30 cellular contexts compared by ENCODE assay signal in genomic region chr2:10242998-10243925, GRCh38. TPM values are rescaled to one million over a fixed set of nuclear protein-coding genes. Genes with fewer than 3 reads are reported as not detected.
DNase-seq lines count a peak whose midpoint lies in the region; ATAC-seq and TF ChIP-seq lines count a peak whose summit lies in the region.
"Had no signal": no experiment of that assay in that cellular context is flagged by ENCODE, and none has a peak within 500 bp of the region (broad histone marks: within the 10 kb centered on the region; RNA-seq: fewer than 3 reads in every experiment).

No MANE protein-coding gene starts in this region.

- TF ChIP-seq CTCF in natural killer cell (IDR thresholded peaks at IDR 0.05): no peak
- no peak for TF ChIP-seq CTCF in nephron progenitor cell (IDR thresholded peaks at IDR 0.05)
- no peak for TF ChIP-seq CTCF in colonic mucosa (IDR thresholded peaks at IDR 0.05)
- TF ChIP-seq CTCF in mesothelial cell of epicardium (IDR thresholded peaks at IDR 0.05; ENCODE audit: unreplicated experiment): no peak

- no peaks in the 10 kb centered on the region for H3K36me3 ChIP-seq in colonic mucosa
- H3K36me3 ChIP-seq: BLaER1 treated with 17β-estradiol and CSF1 and Interleukin-3, amounts not matched to agents 10 nM and 100 nM; cardiac muscle cell; esophagus squamous epithelium; heart right ventricle; pancreas; stomach had no signal

- H3K27ac Mint-ChIP-seq in natural killer cell treated with Interleukin-12 subunit alpha and Interleukin-12 subunit beta and Interleukin-15 and Interleukin-18, amount 100 ng/mL, for 72 hours: no peak overlapping the region
- H3K27ac Mint-ChIP-seq in natural killer cell (no peak overlapping the region), nephron progenitor cell (peak overlapping the region; percentile 14), mesothelial cell of epicardium (no peak overlapping the region)
- peak overlapping the region; percentile 40 for H3K27ac Mint-ChIP-seq in dendritic cell treated with granulocyte-macrophage colony-stimulating factor and Interleukin-4, amounts not matched to agents 40 ng/mL and 50 ng/mL, for 4 days
- H3K27ac Mint-ChIP-seq: activated CD4-positive, alpha-beta memory T cell treated with anti-CD3 and anti-CD28 coated beads for 36 hours; activated naive CD8-positive, alpha-beta T cell had no signal

- H3K4me3 ChIP-seq in colonic mucosa: no peak overlapping the region
- H3K4me3 ChIP-seq: BLaER1 treated with 17β-estradiol and CSF1 and Interleukin-3, amounts not matched to agents 10 nM and 100 nM; cardiac muscle cell; esophagus squamous epithelium; heart right ventricle; pancreas; stomach had no signal

- H3K36me3 Mint-ChIP-seq in natural killer cell treated with Interleukin-12 subunit alpha and Interleukin-12 subunit beta and Interleukin-15 and Interleukin-18, amount 100 ng/mL, for 72 hours: no peaks in the 10 kb centered on the region
- H3K36me3 Mint-ChIP-seq in natural killer cell (no peaks in the 10 kb centered on the region), nephron progenitor cell (ENCODE audit: low read depth) (no peaks in the 10 kb centered on the region), mesothelial cell of epicardium (no peaks in the 10 kb centered on the region)
- no peaks in the 10 kb centered on the region for H3K36me3 Mint-ChIP-seq in dendritic cell treated with granulocyte-macrophage colony-stimulating factor and Interleukin-4, amounts not matched to agents 40 ng/mL and 50 ng/mL, for 4 days (ENCODE audit: low read depth)
- H3K36me3 Mint-ChIP-seq: activated CD4-positive, alpha-beta memory T cell treated with anti-CD3 and anti-CD28 coated beads for 36 hours; activated naive CD8-positive, alpha-beta T cell had no signal

- H3K9ac ChIP-seq in colonic mucosa (ENCODE audit: low read depth in 2 of 2, low read length in 2 of 2): no peak overlapping the region
- H3K9ac ChIP-seq: BLaER1 treated with 17β-estradiol and CSF1 and Interleukin-3, amounts not matched to agents 10 nM and 100 nM had no signal

- intact Hi-C loops in natural killer cell (cut with micrococcal nuclease): no loop called here
- intact Hi-C loops in dendritic cell treated with granulocyte-macrophage colony-stimulating factor and Interleukin-4, amounts not matched to agents 40 ng/mL and 50 ng/mL, for 4 days (cut with micrococcal nuclease): no loop called here
- intact Hi-C loops in colonic mucosa (cut with DNase I): no loop called here

- no peak overlapping the region for H3K27ac ChIP-seq in colonic mucosa
- H3K27ac ChIP-seq: BLaER1 treated with 17β-estradiol and CSF1 and Interleukin-3, amounts not matched to agents 10 nM and 100 nM; cardiac muscle cell; esophagus squamous epithelium; heart right ventricle; pancreas; stomach had no signal

- no peaks in the 10 kb centered on the region for H3K4me1 Mint-ChIP-seq in natural killer cell treated with Interleukin-12 subunit alpha and Interleukin-12 subunit beta and Interleukin-15 and Interleukin-18, amount 100 ng/mL, for 72 hours (ENCODE audit: low read depth in 2 of 2)
- H3K4me1 Mint-ChIP-seq in natural killer cell (no peaks in the 10 kb centered on the region), nephron progenitor cell (peaks cover 10% of the 10 kb centered on the region), mesothelial cell of epicardium (no peaks in the 10 kb centered on the region)
- peaks cover 7% of the 10 kb centered on the region for H3K4me1 Mint-ChIP-seq in dendritic cell treated with granulocyte-macrophage colony-stimulating factor and Interleukin-4, amounts not matched to agents 40 ng/mL and 50 ng/mL, for 4 days (ENCODE audit: low read depth)

- H3K9me3 ChIP-seq in colonic mucosa: no peaks in the 10 kb centered on the region
- H3K9me3 ChIP-seq: BLaER1 treated with 17β-estradiol and CSF1 and Interleukin-3, amounts not matched to agents 10 nM and 100 nM; esophagus squamous epithelium; heart right ventricle; pancreas; stomach had no signal

- no peak overlapping the region for H3K4me3 Mint-ChIP-seq in natural killer cell treated with Interleukin-12 subunit alpha and Interleukin-12 subunit beta and Interleukin-15 and Interleukin-18, amount 100 ng/mL, for 72 hours
- H3K4me3 Mint-ChIP-seq in natural killer cell: no peak overlapping the region
- no peak overlapping the region for H3K4me3 Mint-ChIP-seq in dendritic cell treated with granulocyte-macrophage colony-stimulating factor and Interleukin-4, amounts not matched to agents 40 ng/mL and 50 ng/mL, for 4 days
- no peak overlapping the region for H3K4me3 Mint-ChIP-seq in nephron progenitor cell
- no peak overlapping the region for H3K4me3 Mint-ChIP-seq in mesothelial cell of epicardium
- H3K4me3 Mint-ChIP-seq: activated CD4-positive, alpha-beta memory T cell treated with anti-CD3 and anti-CD28 coated beads for 36 hours; activated naive CD8-positive, alpha-beta T cell had no signal

- H3K27me3 Mint-ChIP-seq in natural killer cell treated with Interleukin-12 subunit alpha and Interleukin-12 subunit beta and Interleukin-15 and Interleukin-18, amount 100 ng/mL, for 72 hours: no peaks in the 10 kb centered on the region
- H3K27me3 Mint-ChIP-seq in natural killer cell (ENCODE audit: low read depth in 2 of 2) (peaks cover 0 to 4% of the 10 kb centered on the region in 2 donors), nephron progenitor cell (ENCODE audit: low read depth, poor library complexity) (peaks cover 10% of the 10 kb centered on the region), mesothelial cell of epicardium (ENCODE audit: low read depth) (no peaks in the 10 kb centered on the region)
- H3K27me3 Mint-ChIP-seq in dendritic cell treated with granulocyte-macrophage colony-stimulating factor and Interleukin-4, amounts not matched to agents 40 ng/mL and 50 ng/mL, for 4 days: peaks cover 20% of the 10 kb centered on the region
- H3K27me3 Mint-ChIP-seq: activated CD4-positive, alpha-beta memory T cell treated with anti-CD3 and anti-CD28 coated beads for 36 hours; activated naive CD8-positive, alpha-beta T cell had no signal

- peak; percentile 27 to 46 for ATAC-seq in natural killer cell treated with Interleukin-12 subunit alpha and Interleukin-12 subunit beta and Interleukin-15 and Interleukin-18, amount 100 ng/mL, for 72 hours
- no peak for ATAC-seq in natural killer cell
- ATAC-seq: pancreas, PC-3 had no signal

- no peaks in the 10 kb centered on the region for H3K9me3 Mint-ChIP-seq in natural killer cell treated with Interleukin-12 subunit alpha and Interleukin-12 subunit beta and Interleukin-15 and Interleukin-18, amount 100 ng/mL, for 72 hours
- H3K9me3 Mint-ChIP-seq in natural killer cell: no peaks in the 10 kb centered on the region
- H3K9me3 Mint-ChIP-seq in dendritic cell treated with granulocyte-macrophage colony-stimulating factor and Interleukin-4, amounts not matched to agents 40 ng/mL and 50 ng/mL, for 4 days: no peaks in the 10 kb centered on the region
- H3K9me3 Mint-ChIP-seq in nephron progenitor cell: no peaks in the 10 kb centered on the region
- H3K9me3 Mint-ChIP-seq in mesothelial cell of epicardium: no peaks in the 10 kb centered on the region
- H3K9me3 Mint-ChIP-seq: activated CD4-positive, alpha-beta memory T cell treated with anti-CD3 and anti-CD28 coated beads for 36 hours had no signal

- no peaks in the 10 kb centered on the region for H3K4me1 ChIP-seq in colonic mucosa
- H3K4me1 ChIP-seq: esophagus squamous epithelium, pancreas had no signal

- peak; percentile 41 for DNase-seq in natural killer cell treated with Interleukin-12 subunit alpha and Interleukin-12 subunit beta and Interleukin-15 and Interleukin-18, amount 100 ng/mL, for 72 hours (ENCODE audit: low spot score)
- no peak for DNase-seq in natural killer cell
- peak; percentile 12 for DNase-seq in nephron progenitor cell
- no peak for DNase-seq in colonic mucosa
- DNase-seq in mesothelial cell of epicardium (ENCODE audit: low spot score in 2 of 2, unreplicated experiment in 2 of 2): no peak
- DNase-seq in NCI-H187 (lab: John Stamatoyannopoulos, UW): no peak
- DNase-seq: activated CD4-positive, alpha-beta memory T cell treated with anti-CD3 and anti-CD28 coated beads for 36 hours; activated CD4-positive, CD25-positive, alpha-beta regulatory T cell treated with anti-CD3 and anti-CD28 coated beads, Interleukin-2, amount 50 U/mL, for 72 hours; anterior cingulate cortex; dermis blood vessel endothelial cell; esophagus squamous epithelium; foreskin melanocyte; H7; heart right ventricle; KG1; kidney glomerular epithelial cell; mammary epithelial cell; NCI-H1105; NCI-H187 treated with DMSO at 0.1 percent for 48 hours; NCI-H526; PC-3; retina; SHP77; stimulated activated CD8-positive, alpha-beta memory T cell treated with anti-CD3 and anti-CD28 coated beads, Interleukin-4, amount 100 ng/mL, for 48 hours; stomach had no signal

- no peaks in the 10 kb centered on the region for H3K27me3 ChIP-seq in colonic mucosa
- H3K27me3 ChIP-seq: cardiac muscle cell, pancreas, stomach had no signal

RNA-seq across cellular contexts. Expression of gene HPCAL1, which starts 59.4 kb away (rescaled TPM):
- total RNA-seq in natural killer cell treated with Interleukin-12 subunit alpha and Interleukin-12 subunit beta and Interleukin-15 and Interleukin-18, amount 100 ng/mL, for 72 hours: 10 to 100 TPM; 13.8 to 19.0 TPM
- total RNA-seq in natural killer cell (10 to 100 TPM; 31.1 to 45.2 (median 39.8) TPM), colonic mucosa (10 to 100 TPM; 64.5 to 85.7 TPM), mesothelial cell of epicardium (17.4 to 20.0 TPM (median 17.5 TPM) in 3 replicates)

Comparison
In these comparisons a context has a peak if more than half of its experiments do, and no peak if none do; other contexts are left out.
1. ATAC-seq: peak in natural killer cell treated with Interleukin-12 subunit alpha and Interleukin-12 subunit beta and Interleukin-15 and Interleukin-18, amount 100 ng/mL, for 72 hours (2 of 2); none in natural killer cell (0 of 3).
2. DNase-seq: peak in natural killer cell treated with Interleukin-12 subunit alpha and Interleukin-12 subunit beta and Interleukin-15 and Interleukin-18, amount 100 ng/mL, for 72 hours (single experiment) and nephron progenitor cell (single experiment); none in natural killer cell (single experiment), colonic mucosa (single experiment), mesothelial cell of epicardium (0 of 2) and NCI-H187 (0 of 2).
3. H3K27ac Mint-ChIP-seq: peak in dendritic cell treated with granulocyte-macrophage colony-stimulating factor and Interleukin-4, amounts not matched to agents 40 ng/mL and 50 ng/mL, for 4 days (single experiment) and nephron progenitor cell (single experiment); none in natural killer cell treated with Interleukin-12 subunit alpha and Interleukin-12 subunit beta and Interleukin-15 and Interleukin-18, amount 100 ng/mL, for 72 hours (0 of 2), natural killer cell (0 of 2) and mesothelial cell of epicardium (single experiment).